Comparison of ENCODE assay signal across 10 cellular contexts in genomic region chr18:10033038-10033437, GRCh38.
DNase-seq lines count a peak whose midpoint lies in the region; ATAC-seq and TF ChIP-seq lines count a peak whose summit lies in the region.
"Had no signal": no experiment of that assay in that cellular context is flagged by ENCODE, and none has a peak within 500 bp of the region (broad histone marks: within the 10 kb centered on the region; RNA-seq: fewer than 3 reads in every experiment).

No MANE protein-coding gene starts in this region.

- peaks cover 3% of the 10 kb centered on the region for H3K27me3 Mint-ChIP-seq in GM23338 (ENCODE audit: insufficient read depth, low read depth, poor library complexity)
- H3K27me3 Mint-ChIP-seq in activated CD8-positive, alpha-beta T cell treated with anti-CD3 and anti-CD28 coated beads for 36 hours, result no peaks in the 10 kb centered on the region
- H3K27me3 Mint-ChIP-seq in stimulated activated memory B cell treated with anti-CD40 and anti-IgM and Interleukin-4, amounts not matched to agents 10 μg/mL and 1 μg/mL and 100 μg/mL, for 72 hours, result peaks cover 28% of the 10 kb centered on the region

- no peaks in the 10 kb centered on the region for H3K9me3 Mint-ChIP-seq in GM23338
- H3K9me3 Mint-ChIP-seq in activated CD8-positive, alpha-beta T cell treated with anti-CD3 and anti-CD28 coated beads for 36 hours, result no peaks in the 10 kb centered on the region
- no peaks in the 10 kb centered on the region for H3K9me3 Mint-ChIP-seq in stimulated activated memory B cell treated with anti-CD40 and anti-IgM and Interleukin-4, amounts not matched to agents 10 μg/mL and 1 μg/mL and 100 μg/mL, for 72 hours

- POLR2A ChIA-PET in activated CD8-positive, alpha-beta T cell treated with anti-CD3 and anti-CD28 coated beads for 36 hours (lab: Charles Lee), result no interaction called here

- no peaks in the 10 kb centered on the region; the same call in 1 of the 2 replicates for H3K36me3 ChIP-seq in GM23338 (ENCODE audit: insufficient read depth)
- no peaks in the 10 kb centered on the region for H3K36me3 ChIP-seq in iPS-20b (ENCODE audit: insufficient read depth, low read depth, low read length)
- no peaks in the 10 kb centered on the region for H3K36me3 ChIP-seq in WERI-Rb-1

- H3K27me3 ChIP-seq in GM23338 (ENCODE audit: insufficient read depth) (no peaks in the 10 kb centered on the region), iPS-20b (ENCODE audit: insufficient read depth, low read length) (peaks cover 9% of the 10 kb centered on the region), WERI-Rb-1 (ENCODE audit: insufficient read depth, low read depth, severe bottlenecking) (no peaks in the 10 kb centered on the region)

- peak overlapping the region; percentile 26; the same call in 1 of the 3 replicates for H3K4me3 Mint-ChIP-seq in GM23338
- peak overlapping the region; percentile 72 for H3K4me3 Mint-ChIP-seq in activated CD8-positive, alpha-beta T cell treated with anti-CD3 and anti-CD28 coated beads for 36 hours
- peak overlapping the region; percentile 55 for H3K4me3 Mint-ChIP-seq in stimulated activated memory B cell treated with anti-CD40 and anti-IgM and Interleukin-4, amounts not matched to agents 10 μg/mL and 1 μg/mL and 100 μg/mL, for 72 hours

- CTCF ChIA-PET in activated CD8-positive, alpha-beta T cell treated with anti-CD3 and anti-CD28 coated beads for 36 hours (lab: Charles Lee), result interaction anchor here (0.7 to 2.8 kb wide), 6 partner anchors 8 to 487 kb away, joined by 3 to 13 read pairs (median 6); no protein-coding TSS in a partner anchor

- intact Hi-C loops in activated CD8-positive, alpha-beta T cell treated with anti-CD3 and anti-CD28 coated beads for 36 hours (cut with micrococcal nuclease), result no loop called here

- no peaks in the 10 kb centered on the region for H3K9me2 ChIP-seq in GM23338 (ENCODE audit: insufficient read depth)

- H3K27ac ChIP-seq in GM23338 (ENCODE audit: low read depth) (no peak overlapping the region), iPS-20b (ENCODE audit: low read length) (no peak overlapping the region), WERI-Rb-1 (no peak overlapping the region)

- no peaks in the 10 kb centered on the region for H3K79me2 ChIP-seq in GM23338 (replicated peaks; ENCODE audit: insufficient read depth)

- H3K36me3 Mint-ChIP-seq in GM23338 (ENCODE audit: low read depth), result no peaks in the 10 kb centered on the region
- H3K36me3 Mint-ChIP-seq in activated CD8-positive, alpha-beta T cell treated with anti-CD3 and anti-CD28 coated beads for 36 hours (ENCODE audit: low read depth), result peaks cover 7% of the 10 kb centered on the region
- H3K36me3 Mint-ChIP-seq in stimulated activated memory B cell treated with anti-CD40 and anti-IgM and Interleukin-4, amounts not matched to agents 10 μg/mL and 1 μg/mL and 100 μg/mL, for 72 hours, result no peaks in the 10 kb centered on the region

- no peaks in the 10 kb centered on the region for H4K20me1 ChIP-seq in GM23338 (replicated peaks; ENCODE audit: insufficient read depth)

- H3K27ac Mint-ChIP-seq in GM23338, result no peak overlapping the region; the same call in 1 of the 2 replicates
- H3K27ac Mint-ChIP-seq in activated CD8-positive, alpha-beta T cell treated with anti-CD3 and anti-CD28 coated beads for 36 hours, result peak overlapping the region; percentile 72
- peak overlapping the region; percentile 28 for H3K27ac Mint-ChIP-seq in stimulated activated memory B cell treated with anti-CD40 and anti-IgM and Interleukin-4, amounts not matched to agents 10 μg/mL and 1 μg/mL and 100 μg/mL, for 72 hours

- peak overlapping the region; percentile 77 for H3K4me2 ChIP-seq in GM23338

- H3K4me1 ChIP-seq in GM23338 (ENCODE audit: insufficient read depth) (peaks cover 5% of the 10 kb centered on the region; the same call in 1 of the 2 replicates), iPS-20b (ENCODE audit: insufficient read depth, low read length) (0 out of 2 replicates have a peak, but pooled peaks cover 3% of the 10 kb centered on the region)

- H3K4me3 ChIP-seq in GM23338, result peak overlapping the region; percentile 53
- H3K4me3 ChIP-seq in iPS-20b (ENCODE audit: low read length), result peak overlapping the region; percentile 53; the same call in 1 of the 2 replicates
- no peak overlapping the region for H3K4me3 ChIP-seq in WERI-Rb-1 (ENCODE audit: low read depth, low read length)

- H3K9ac ChIP-seq in iPS-20b (ENCODE audit: low read depth, low read length), result peak overlapping the region; percentile 21; the same call in 1 of the 2 replicates

- H3K9me3 ChIP-seq in iPS-20b (ENCODE audit: insufficient read depth, low read depth, low read length), result no peaks in the 10 kb centered on the region
- H3K9me3 ChIP-seq in WERI-Rb-1 (ENCODE audit: severe bottlenecking), result no peaks in the 10 kb centered on the region

- ATAC-seq in GM23338, result no peak
- no peak for ATAC-seq in activated CD8-positive, alpha-beta T cell treated with anti-CD3 and anti-CD28 coated beads for 36 hours
- ATAC-seq in stimulated activated memory B cell treated with anti-CD40 and anti-IgM and Interleukin-4, amounts not matched to agents 10 μg/mL and 1 μg/mL and 100 μg/mL, for 72 hours, result no peak

- TF ChIP-seq CTCF in GM23338 (conservative IDR thresholded peaks at IDR 0.05; ENCODE audit: low read depth in 2 of 2), result no peak
- TF ChIP-seq CTCF in activated CD8-positive, alpha-beta T cell treated with anti-CD3 and anti-CD28 coated beads for 36 hours (IDR thresholded peaks at IDR 0.05), result no peak
- no peak for TF ChIP-seq CTCF in WERI-Rb-1 (IDR thresholded peaks at IDR 0.05; ENCODE audit: low read depth, low read length)

- peaks cover 3% of the 10 kb centered on the region; the same call in 2 of the 3 replicates for H3K4me1 Mint-ChIP-seq in GM23338
- peaks cover 8% of the 10 kb centered on the region for H3K4me1 Mint-ChIP-seq in activated CD8-positive, alpha-beta T cell treated with anti-CD3 and anti-CD28 coated beads for 36 hours (ENCODE audit: low read depth)
- peaks cover 6% of the 10 kb centered on the region for H3K4me1 Mint-ChIP-seq in stimulated activated memory B cell treated with anti-CD40 and anti-IgM and Interleukin-4, amounts not matched to agents 10 μg/mL and 1 μg/mL and 100 μg/mL, for 72 hours

- DNase-seq in GM23338 (ENCODE audit: low spot score) (no peak), AG08395 (ENCODE audit: low spot score) (no peak), NCI-H128 (lab: John Stamatoyannopoulos, UW; ENCODE audit: unreplicated experiment) (no peak), WERI-Rb-1 (no peak)
- no peak for DNase-seq in activated CD8-positive, alpha-beta T cell treated with anti-CD3 and anti-CD28 coated beads for 36 hours
- DNase-seq in stimulated activated CD4-positive, alpha-beta T cell treated with anti-CD3 and anti-CD28 coated beads, Interleukin-2, amount 100 ng/mL, for 24 hours, result no peak
- DNase-seq: Karpas-422, NCI-H526 had no signal

- H3F3A ChIP-seq in GM23338 (replicated peaks; ENCODE audit: low read depth), result no peaks in the 10 kb centered on the region

- H2AFZ ChIP-seq in GM23338, result peak overlapping the region; percentile 99
